ENCODE assay signal across 15 cellular contexts in the genomic region with DNA sequence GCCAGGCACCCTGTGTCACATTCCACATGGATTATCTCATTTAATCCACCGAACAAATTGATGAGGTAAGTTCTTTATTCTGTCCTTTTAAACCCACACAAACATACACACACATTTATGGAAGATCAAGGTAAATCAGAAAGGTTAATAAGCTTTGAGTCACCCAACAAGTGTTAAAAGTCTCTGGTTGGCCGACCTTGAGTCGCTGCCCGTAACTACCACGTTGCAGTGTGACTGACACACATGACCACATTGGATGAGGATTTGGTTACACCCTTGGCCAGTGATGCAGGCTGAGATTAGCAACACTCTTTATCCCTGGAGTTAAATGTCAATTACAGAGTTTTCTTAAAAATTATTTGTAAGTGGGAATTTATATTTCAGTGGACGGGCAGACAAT. TPM values are rescaled to one million over a fixed set of nuclear protein-coding genes. Genes with fewer than 3 reads are reported as not detected.
DNase-seq lines count a peak whose midpoint lies in the region; ATAC-seq, FAIRE-seq and TF ChIP-seq lines count a peak whose summit lies in the region.
"Had no signal": no experiment of that assay in that cellular context is flagged by ENCODE, and none has a peak within 500 bp of the region (broad histone marks: within the 10 kb centered on the region; RNA-seq: fewer than 3 reads in every experiment).

No MANE protein-coding gene starts in this region.

- no peaks in the 10 kb centered on the region for H3K79me2 ChIP-seq in keratinocyte (ENCODE audit: control insufficient read depth, insufficient read depth, low read length)

- peaks cover 20% of the 10 kb centered on the region for H3K4me1 ChIP-seq in keratinocyte (ENCODE audit: control insufficient read depth, extremely low read depth, insufficient read depth, low read length)

- H3K9me3 ChIP-seq in keratinocyte (ENCODE audit: control insufficient read depth, low read depth, low read length), result peaks cover 1% of the 10 kb centered on the region

- no peak for TF ChIP-seq CTCF in keratinocyte (optimal IDR thresholded peaks at IDR 0.05 in 1 of 3, IDR thresholded peaks at IDR 0.05 in 1 of 3, conservative IDR thresholded peaks at IDR 0.05 in 1 of 3; ENCODE audit: extremely low read depth in 1 of 3, insufficient read depth in 2 of 3, low read length in 3 of 3)

- H3K4me3 ChIP-seq in keratinocyte (ENCODE audit: control insufficient read depth in 2 of 3, extremely low read depth in 1 of 3, insufficient read depth in 2 of 3, low read depth in 1 of 3, low read length in 3 of 3), result no peak overlapping the region

- H3K27ac ChIP-seq in keratinocyte (ENCODE audit: control insufficient read depth, insufficient read depth, low read length), result no peak overlapping the region

- peak; percentile 47 for ATAC-seq in GM18502 (IDR thresholded peaks at IDR 0.05; ENCODE audit: poor library complexity, unreplicated experiment)
- ATAC-seq in GM21447 (IDR thresholded peaks at IDR 0.05; ENCODE audit: unreplicated experiment), result peak; percentile 37
- ATAC-seq in HG03571 (IDR thresholded peaks at IDR 0.05; ENCODE audit: unreplicated experiment), result peak; percentile 39
- ATAC-seq: left ventricle myocardium superior had no signal

- H3K9ac ChIP-seq in keratinocyte (ENCODE audit: control insufficient read depth, extremely low read depth, insufficient read depth, low read length), result no peak overlapping the region

- H4K20me1 ChIP-seq in keratinocyte (ENCODE audit: control insufficient read depth, extremely low read depth, insufficient read depth, low read length), result no peaks in the 10 kb centered on the region

- H3K9me1 ChIP-seq in keratinocyte (ENCODE audit: control insufficient read depth, extremely low read depth, insufficient read depth, low read length), result no peaks in the 10 kb centered on the region

- dilution Hi-C loops in keratinocyte (cut with MboI; ENCODE audit: extremely low pct_ligation_motif_present, low sequenced_read_pairs), result no loop called here

- no peaks in the 10 kb centered on the region for H3K27me3 ChIP-seq in keratinocyte (ENCODE audit: control insufficient read depth, extremely low read depth, insufficient read depth, low read length)

- DNase-seq in keratinocyte (ENCODE audit: low read depth, low spot score) (no peak), NCI-H2107 (lab: John Stamatoyannopoulos, UW) (no peak)
- no peak for DNase-seq in activated naive CD4-positive, alpha-beta T cell treated with anti-CD3 and anti-CD28 coated beads, Interleukin-2, amount 50 U/mL, for 16 hours
- no peak for DNase-seq in stimulated activated naive CD4-positive, alpha-beta T cell treated with Interleukin-2 at 50 U/mL for 16 hours (lab: John Stamatoyannopoulos, UW)
- DNase-seq in activated CD4-positive, alpha-beta T cell treated with anti-CD3 and anti-CD28 coated beads for 4 hours, result no peak
- DNase-seq: activated effector memory CD4-positive, alpha-beta T cell treated with Interleukin-2 at 50 U/mL for 16 hours; caudate nucleus; Kasumi-1; left ventricle myocardium superior; NCI-H2171 treated with DMSO at 0.1 percent for 48 hours; occipital lobe; stimulated activated CD4-positive, alpha-beta T cell treated with anti-CD3 and anti-CD28 coated beads, Interleukin-4, amount 100 ng/mL, for 24 hours had no signal

- H2AFZ ChIP-seq in keratinocyte (ENCODE audit: control insufficient read depth, low read length), result no peak overlapping the region

- FAIRE-seq in keratinocyte (lab: Jason Lieb, UNC), result peak; percentile 83

- H3K36me3 ChIP-seq in keratinocyte (ENCODE audit: control insufficient read depth in 2 of 2, extremely low read depth in 1 of 2, insufficient read depth in 2 of 2, low read length in 2 of 2), result no peaks in the 10 kb centered on the region

- H3K4me2 ChIP-seq in keratinocyte (ENCODE audit: control insufficient read depth, extremely low read depth, insufficient read depth, low read depth, low read length), result peak overlapping the region; percentile 29

RNA-seq across cellular contexts. Expression of gene FOXP1, which starts 19.2 kb away (rescaled TPM):
- polyA plus RNA-seq in keratinocyte, result 6.2 to 27.3 TPM (median 14.6 TPM) in 3 replicates
- polyA plus RNA-seq in keratinocyte (2011; ENCODE audit: low read depth), result 22.8 TPM
- 6.8 and 8.3 TPM in 2 replicates for polyA plus RNA-seq in keratinocyte (2011; cell fraction: cytosol; rRNA removed)
- 10.6 and 11.1 TPM in 2 replicates for polyA plus RNA-seq in keratinocyte (2011; cell fraction: nucleus; rRNA removed)
- polyA plus RNA-seq in keratinocyte (2012; ENCODE audit: low replicate concordance), result 8.2 and 18.3 TPM in 2 replicates
- 42.3 to 72.2 TPM (median 54.6 TPM) in 3 replicates for polyA minus RNA-seq in keratinocyte
- polyA minus RNA-seq in keratinocyte (2011; cell fraction: cytosol; rRNA and poly(A)+ RNA removed), result 27.4 TPM
- polyA minus RNA-seq in keratinocyte (2011; cell fraction: nucleus; rRNA and poly(A)+ RNA removed), result 32.2 and 47.0 TPM in 2 replicates
